In the genomic region with DNA sequence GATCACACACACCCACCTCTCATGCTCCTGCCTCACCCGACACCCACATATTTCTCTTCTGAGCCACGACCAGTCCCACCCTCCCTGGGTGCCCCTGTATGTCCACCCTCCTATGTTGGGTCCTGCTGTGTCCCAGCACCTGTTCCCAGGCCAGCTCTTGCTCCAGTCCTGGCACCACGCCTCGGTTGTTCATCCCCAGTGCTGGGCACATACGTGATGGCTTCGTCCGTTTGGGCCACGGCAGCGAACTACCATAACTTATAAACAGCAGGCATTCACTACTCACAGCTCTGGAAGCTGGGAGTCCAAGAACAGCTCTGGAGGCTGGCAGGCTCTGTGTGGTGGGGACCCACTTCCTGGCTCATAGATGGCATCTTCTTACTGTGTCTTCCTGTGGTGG, we compare ENCODE assay signal across 30 cellular contexts.
"Had no signal": no experiment of that assay in that cellular context is flagged by ENCODE, and none has a peak within 500 bp of the region (broad histone marks: within the 10 kb centered on the region; RNA-seq: fewer than 3 reads in every experiment).

No MANE protein-coding gene starts in this region.

- DNase-seq: activated CD4-positive, alpha-beta T cell treated with anti-CD3 and anti-CD28 coated beads, Interleukin-2, amount 10 ng/mL, durations not matched to agents 24 days and 14 days; activated CD4-positive, alpha-beta T cell treated with anti-CD3 and anti-CD28 coated beads, Interleukin-2, amount 50 U/mL, for 4 hours; activated CD8-positive, alpha-beta T cell treated with anti-CD3 and anti-CD28 coated beads for 36 hours; activated gamma-delta T cell treated with Interleukin-2 at 50 U/mL for 16 hours; activated naive CD4-positive, alpha-beta T cell treated with anti-CD3 and anti-CD28 coated beads, Interleukin-2, amount 10 ng/mL, durations not matched to agents 7 days and 5 days; activated naive CD8-positive, alpha-beta T cell treated with anti-CD3 and anti-CD28 coated beads for 36 hours; activated T-cell treated with anti-CD3 and anti-CD28 coated beads, Interleukin-2, amount 50 U/mL, for 1 hour; activated T-cell treated with anti-CD3 and anti-CD28 coated beads, Interleukin-2, amount 50 U/mL, for 72 hours; amygdala; MM.1S; NCI-H1092 treated with DMSO at 0.1 percent for 48 hours; NCI-H1417; NCI-H146; NCI-H187; NCI-H2029 treated with DMSO at 0.1 percent for 48 hours; NCI-H2107; NCI-H2171; NCI-H510A; NCI-H526; NCI-H748 treated with DMSO at 0.1 percent for 48 hours; NK-92 treated with Interleukin-12 subunit alpha and Interleukin-12 subunit beta, amount 100 ng/mL, for 24 hours; PC-3; Peyer's patch; RPMI8226; SHP77 treated with DMSO at 0.1 percent for 48 hours; SK-N-SH had no signal

- H3K4me3 ChIP-seq: ascending aorta, cardiac muscle cell, Peyer's patch, SJSA1 had no signal

- H3K4me2 ChIP-seq: KMS-11, SK-N-SH had no signal

- H3K27ac ChIP-seq: ascending aorta, cardiac muscle cell, KMS-11, Peyer's patch, SJSA1 had no signal

- H3K9ac ChIP-seq: KMS-11, SK-N-SH had no signal

- H3K9me3 ChIP-seq: SJSA1, SK-N-SH had no signal

- H3K27me3 ChIP-seq: ascending aorta, Peyer's patch, SJSA1 had no signal

- H3K36me3 ChIP-seq: ascending aorta, cardiac muscle cell, Peyer's patch, SJSA1 had no signal

- H3K4me1 ChIP-seq: ascending aorta, Peyer's patch, SJSA1 had no signal
